11 cellular contexts compared by ENCODE assay signal in genomic region chrX:70096052-70096451, GRCh38. TPM values are rescaled to one million over a fixed set of nuclear protein-coding genes. Genes with fewer than 3 reads are reported as not detected.
A peak's percentile ranks its signal among the peaks of the same experiment; 100 is the strongest.
DNase-seq lines count a peak whose midpoint lies in the region; ATAC-seq and TF ChIP-seq lines count a peak whose summit lies in the region.
"Had no signal": no experiment of that assay in that cellular context is flagged by ENCODE, and none has a peak within 500 bp of the region (broad histone marks: within the 10 kb centered on the region; RNA-seq: fewer than 3 reads in every experiment).

No MANE protein-coding gene starts in this region.

- in situ Hi-C loops in SK-MEL-5 (cut with HindIII; ENCODE audit: low pct_unique_long_range_greater_than_20kb, low sequenced_read_pairs): no loop called here

- H3K9me2 ChIP-seq in hepatocyte (replicated peaks; ENCODE audit: insufficient read depth): no peaks in the 10 kb centered on the region

- no peaks in the 10 kb centered on the region for H3K4me1 ChIP-seq in hepatocyte (ENCODE audit: insufficient read depth)
- H3K4me1 ChIP-seq in CD8-positive, alpha-beta T cell (ENCODE audit: insufficient read depth, low read length): no peaks in the 10 kb centered on the region

- TF ChIP-seq CTCF in BJ (IDR thresholded peaks at IDR 0.05; ENCODE audit: insufficient read depth, low read depth, low read length): peak; percentile 13; the same call in 1 of the 2 replicates
- no peak for TF ChIP-seq CTCF in hepatocyte (IDR thresholded peaks at IDR 0.05; ENCODE audit: poor library complexity)
- TF ChIP-seq CTCF in CD8-positive, alpha-beta T cell (IDR thresholded peaks at IDR 0.05): no peak

- ATAC-seq in CD8-positive, alpha-beta T cell: no peak
- no peak for ATAC-seq in HG03159 (IDR thresholded peaks at IDR 0.05; ENCODE audit: unreplicated experiment)
- ATAC-seq: activated CD4-positive, CD25-positive, alpha-beta regulatory T cell treated with anti-CD3 and anti-CD28 coated beads, Interleukin-2, amount 50 U/mL, for 24 hours had no signal

- no peak overlapping the region for H3K27ac Mint-ChIP-seq in CD8-positive, alpha-beta T cell

- intact Hi-C loops in CD8-positive, alpha-beta T cell (cut with DNase I, micrococcal nuclease): loop anchor here in 1 of 2 experiments (5.0 kb wide), 3 partner anchors 604 to 1364 kb away; partner anchors contain the start of gene EFNB1

- POLR2A ChIA-PET in BJ (lab: Charles Lee): no interaction called here
- POLR2A ChIA-PET in CD8-positive, alpha-beta T cell (lab: Charles Lee): no interaction called here

- H3K27me3 ChIP-seq in BJ (ENCODE audit: control insufficient read depth, insufficient read depth, low read length): no peaks in the 10 kb centered on the region
- no peaks in the 10 kb centered on the region for H3K27me3 ChIP-seq in H7 (ENCODE audit: control insufficient read depth, insufficient read depth, low read length)
- no peaks in the 10 kb centered on the region for H3K27me3 ChIP-seq in hepatocyte
- H3K27me3 ChIP-seq in CD8-positive, alpha-beta T cell (ENCODE audit: insufficient read depth, low read length): no peaks in the 10 kb centered on the region

- no peak overlapping the region for H3K4me3 ChIP-seq in BJ (ENCODE audit: low read depth, low read length)
- no peak overlapping the region for H3K4me3 ChIP-seq in H7 (ENCODE audit: insufficient read depth, low read depth, low read length)
- H3K4me3 ChIP-seq in hepatocyte: no peak overlapping the region
- H3K4me3 ChIP-seq in CD8-positive, alpha-beta T cell (ENCODE audit: low read depth, low read length): no peak overlapping the region

- CTCF ChIA-PET in BJ (lab: Yijun Ruan, JAX): interaction anchor here (1.3 to 3.9 kb wide), 11 partner anchors 9 to 66 kb away, joined by 3 to 29 read pairs (median 10); partner anchors contain the start of gene IGBP1
- CTCF ChIA-PET in CD8-positive, alpha-beta T cell (lab: Charles Lee): interaction anchor here (1.1 to 2.5 kb wide), 5 partner anchors 12 to 1274 kb away, joined by 4 to 9 read pairs (median 7); partner anchors contain the start of gene IGBP1

- no peak overlapping the region for H2AFZ ChIP-seq in hepatocyte

- H3K27ac ChIP-seq in hepatocyte: no peak overlapping the region
- H3K27ac ChIP-seq in CD8-positive, alpha-beta T cell (ENCODE audit: low read depth, low read length): no peak overlapping the region

- no peaks in the 10 kb centered on the region for H3K9me3 ChIP-seq in hepatocyte (ENCODE audit: low read depth)
- H3K9me3 ChIP-seq in CD8-positive, alpha-beta T cell (ENCODE audit: low read length): no peaks in the 10 kb centered on the region

- H3K36me3 ChIP-seq in BJ (ENCODE audit: control insufficient read depth, insufficient read depth, low read length) (no peaks in the 10 kb centered on the region), H7 (replicated peaks; ENCODE audit: control insufficient read depth, insufficient read depth, low read length) (no peaks in the 10 kb centered on the region), hepatocyte (replicated peaks; ENCODE audit: insufficient read depth, low read depth) (no peaks in the 10 kb centered on the region)
- H3K36me3 ChIP-seq in CD8-positive, alpha-beta T cell (ENCODE audit: insufficient read depth, low read length): no peaks in the 10 kb centered on the region

- DNase-seq in BJ (ENCODE audit: low read depth): no peak
- DNase-seq in H7: peak; percentile 8
- DNase-seq in SK-MEL-5 (ENCODE audit: low read depth, low spot score): peak; percentile 45
- DNase-seq in hepatocyte (ENCODE audit: low spot score): peak; percentile 14
- DNase-seq in CD8-positive, alpha-beta T cell: no peak
- no peak for DNase-seq in activated effector memory CD4-positive, alpha-beta T cell treated with anti-CD3 and anti-CD28 coated beads, Interleukin-2, amount 50 U/mL, for 16 hours
- DNase-seq in nucleus accumbens (lab: John Stamatoyannopoulos, UW): no peak
- DNase-seq: activated naive CD4-positive, alpha-beta T cell; retina had no signal

- no peaks in the 10 kb centered on the region for H4K20me1 ChIP-seq in hepatocyte (ENCODE audit: insufficient read depth, poor library complexity, severe bottlenecking)

- H3K4me2 ChIP-seq in hepatocyte: no peak overlapping the region

- no peak overlapping the region for H3K4me3 Mint-ChIP-seq in CD8-positive, alpha-beta T cell

- WGBS in hepatocyte (ENCODE audit: low lambda C conversion rate, missing lambda C conversion rate): 42% methylated on average over 2 of the region's 2 CpGs

- no peaks in the 10 kb centered on the region for H3K9me3 Mint-ChIP-seq in CD8-positive, alpha-beta T cell

- peaks cover 8% of the 10 kb centered on the region for H3K27me3 Mint-ChIP-seq in CD8-positive, alpha-beta T cell (ENCODE audit: low read depth)

- H3K79me2 ChIP-seq in hepatocyte: no peaks in the 10 kb centered on the region

- H3K36me3 Mint-ChIP-seq in CD8-positive, alpha-beta T cell: no peaks in the 10 kb centered on the region

- H3K4me1 Mint-ChIP-seq in CD8-positive, alpha-beta T cell (ENCODE audit: low read depth): no peaks in the 10 kb centered on the region

RNA-seq across cellular contexts. Expression of gene OTUD6A, which starts 33.8 kb away (rescaled TPM):
- polyA plus RNA-seq in BJ (2011; rRNA removed): not detected in 2 replicates
- polyA minus RNA-seq in BJ (2011; rRNA and poly(A)+ RNA removed): not detected in 2 replicates
- not detected in 2 replicates for total RNA-seq in H7 (2014; rRNA removed; shearing (Covaris generic))
- total RNA-seq in SK-MEL-5 (2014; rRNA removed; shearing (Covaris generic)): not detected in 2 replicates
- not detected in 2 replicates for polyA plus RNA-seq in SK-MEL-5 (2015; cell fraction: cytosol; rRNA removed)
- polyA plus RNA-seq in SK-MEL-5 (2015; cell fraction: nucleus; rRNA removed): not detected in 2 replicates
- total RNA-seq in hepatocyte: not detected in 2 replicates
- polyA plus RNA-seq in hepatocyte: not detected in 2 replicates
- not detected for total RNA-seq in CD8-positive, alpha-beta T cell

RNA-seq across cellular contexts. Expression of gene IGBP1, which starts 37.2 kb away (rescaled TPM):
- polyA plus RNA-seq in BJ (2011; rRNA removed): 68.3 and 86.4 TPM in 2 replicates
- 23.4 and 30.2 TPM in 2 replicates for polyA minus RNA-seq in BJ (2011; rRNA and poly(A)+ RNA removed)
- total RNA-seq in H7 (2014; rRNA removed; shearing (Covaris generic)): 47.5 and 57.2 TPM in 2 replicates
- total RNA-seq in SK-MEL-5 (2014; rRNA removed; shearing (Covaris generic)): 148 and 154 TPM in 2 replicates
- polyA plus RNA-seq in SK-MEL-5 (2015; cell fraction: cytosol; rRNA removed): 75.7 and 83.4 TPM in 2 replicates
- 21.9 and 28.5 TPM in 2 replicates for polyA plus RNA-seq in SK-MEL-5 (2015; cell fraction: nucleus; rRNA removed)
- 61.6 and 72.0 TPM in 2 replicates for total RNA-seq in hepatocyte
- 26.8 and 30.2 TPM in 2 replicates for polyA plus RNA-seq in hepatocyte
- 10 to 100 TPM; 55.7 to 56.6 TPM for total RNA-seq in CD8-positive, alpha-beta T cell

RNA-seq across cellular contexts. Expression of gene AWAT2, which starts 46.3 kb away (rescaled TPM):
- polyA plus RNA-seq in BJ (2011; rRNA removed) (not detected in 2 replicates), hepatocyte (not detected in 2 replicates)
- not detected in 2 replicates for polyA minus RNA-seq in BJ (2011; rRNA and poly(A)+ RNA removed)
- total RNA-seq in H7 (2014; rRNA removed; shearing (Covaris generic)): 0.26 TPM in 1 of 2 replicates, not detected in the other
- total RNA-seq in SK-MEL-5 (2014; rRNA removed; shearing (Covaris generic)): not detected in 2 replicates
- not detected in 2 replicates for polyA plus RNA-seq in SK-MEL-5 (2015; cell fraction: cytosol; rRNA removed)
- polyA plus RNA-seq in SK-MEL-5 (2015; cell fraction: nucleus; rRNA removed): not detected in 2 replicates
- total RNA-seq in hepatocyte: not detected in 2 replicates
- total RNA-seq in CD8-positive, alpha-beta T cell: not detected

Comparison
In these comparisons a context has a peak if more than half of its experiments do, and no peak if none do; other contexts are left out.
1. DNase-seq: peak in H7 (single experiment), SK-MEL-5 (single experiment) and hepatocyte (single experiment); none in BJ (single experiment), CD8-positive, alpha-beta T cell (0 of 7), activated effector memory CD4-positive, alpha-beta T cell treated with anti-CD3 and anti-CD28 coated beads, Interleukin-2, amount 50 U/mL, for 16 hours (single experiment) and nucleus accumbens (0 of 56).